17 cellular contexts compared by ENCODE assay signal in the genomic region with DNA sequence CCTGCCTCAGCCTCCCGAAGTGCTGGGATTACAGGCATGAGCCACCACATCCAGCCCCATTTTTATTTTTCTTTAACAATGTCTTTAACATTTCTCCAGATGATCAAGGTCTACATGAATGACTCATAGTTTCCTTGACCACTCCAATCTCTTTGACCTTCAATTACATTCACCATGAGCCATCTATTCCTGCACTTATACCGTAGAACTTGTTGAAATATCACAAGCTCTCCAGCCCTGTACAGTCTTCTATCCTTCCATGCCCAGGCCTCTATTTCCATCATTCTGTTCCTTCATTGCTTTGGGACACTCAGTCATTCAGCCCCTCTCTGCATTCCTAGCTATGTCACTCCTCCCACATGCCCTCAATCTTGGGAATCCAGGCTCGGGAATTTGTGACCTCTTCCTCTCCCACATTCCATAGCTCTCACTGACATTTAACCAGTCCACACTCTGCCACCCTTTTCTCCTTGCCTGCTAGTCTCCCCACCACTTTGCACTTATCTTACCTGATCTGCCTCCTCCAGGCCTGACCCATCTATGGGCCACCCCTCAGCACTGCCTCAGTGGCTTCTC.
A peak's percentile ranks its signal among the peaks of the same experiment; 100 is the strongest.
DNase-seq lines count a peak whose midpoint lies in the region; TF ChIP-seq lines count a peak whose summit lies in the region.
"Had no signal": no experiment of that assay in that cellular context is flagged by ENCODE, and none has a peak within 500 bp of the region (broad histone marks: within the 10 kb centered on the region; RNA-seq: fewer than 3 reads in every experiment).

No MANE protein-coding gene starts in this region.

- H3K4me1 ChIP-seq in esophagus muscularis mucosa, result no peaks in the 10 kb centered on the region
- peaks cover 2% of the 10 kb centered on the region for H3K4me1 ChIP-seq in mesendoderm (ENCODE audit: control insufficient read depth, low read depth, low read length)
- H3K4me1 ChIP-seq: left lung had no signal

- H3K27me3 ChIP-seq in esophagus muscularis mucosa, result no peaks in the 10 kb centered on the region
- no peaks in the 10 kb centered on the region for H3K27me3 ChIP-seq in mesendoderm (ENCODE audit: insufficient read depth, low read length, poor library complexity)
- H3K27me3 ChIP-seq: brain microvascular endothelial cell, left lung had no signal

- H3K56ac ChIP-seq in mesendoderm (ENCODE audit: low read length), result no peak overlapping the region

- peak; percentile 64 for DNase-seq in EH (ENCODE audit: low read depth)
- DNase-seq in NB4 (ENCODE audit: low read depth), result peak; percentile 13
- peak; percentile 75 for DNase-seq in esophagus muscularis mucosa (ENCODE audit: extremely low spot score)
- DNase-seq in mesendoderm, result peak; percentile 88
- no peak for DNase-seq in hypothalamus (lab: John Stamatoyannopoulos, UW)
- DNase-seq in SKM-1 treated with dmso at 0.1 percent for 144 hours (lab: John Stamatoyannopoulos, UW; ENCODE audit: unreplicated experiment), result no peak
- no peak for DNase-seq in KBM-7
- DNase-seq: activated naive CD4-positive, alpha-beta T cell treated with Interleukin-2 at 50 U/mL for 16 hours; activated T-cell treated with anti-CD3 and anti-CD28 coated beads for 4 hours; brain microvascular endothelial cell; dermis blood vessel endothelial cell; hippocampal formation; KG1; left lung; NCI-H1048; NCI-H2107; NCI-H748 treated with DMSO at 0.1 percent for 48 hours had no signal

- H3K27ac ChIP-seq in esophagus muscularis mucosa (replicated peaks in 1 of 4) (no peak overlapping the region), mesendoderm (ENCODE audit: low read depth, low read length) (no peak overlapping the region)
- H3K27ac ChIP-seq: brain microvascular endothelial cell, left lung had no signal

- 78% methylated on average over 3 of the region's 3 CpGs for WGBS in esophagus muscularis mucosa
- no CpG with 5 or more reads among the region's 3 CpGs for WGBS in mesendoderm (ENCODE audit: extremely low coverage, insufficient coverage, low lambda C conversion rate)

- H4K5ac ChIP-seq in mesendoderm (ENCODE audit: low read length), result no peak overlapping the region

- H3K4me3 ChIP-seq in NB4 (ENCODE audit: low read depth, low read length), result no peak overlapping the region
- H3K4me3 ChIP-seq in esophagus muscularis mucosa, result no peak overlapping the region
- no peak overlapping the region for H3K4me3 ChIP-seq in mesendoderm (ENCODE audit: low read length)
- H3K4me3 ChIP-seq: left lung had no signal

- H3K18ac ChIP-seq in mesendoderm (ENCODE audit: low read length), result no peak overlapping the region

- intact Hi-C loops in esophagus muscularis mucosa (cut with DNase I), result no loop called here

- no peak for TF ChIP-seq CTCF in NB4 (IDR thresholded peaks at IDR 0.05; ENCODE audit: low read depth, low read length)
- no peak for TF ChIP-seq CTCF in esophagus muscularis mucosa (IDR thresholded peaks at IDR 0.05)

- no peaks in the 10 kb centered on the region for H3K9me3 ChIP-seq in esophagus muscularis mucosa
- H3K9me3 ChIP-seq: left lung had no signal

- H3K4ac ChIP-seq in mesendoderm (ENCODE audit: low read depth, low read length), result no peak overlapping the region

- no peak overlapping the region for H2AK5ac ChIP-seq in mesendoderm (ENCODE audit: low read length)

- no peaks in the 10 kb centered on the region for H3K79me1 ChIP-seq in mesendoderm (ENCODE audit: low read length)

- H3K23ac ChIP-seq in mesendoderm (ENCODE audit: low read length), result no peak overlapping the region

- no peaks in the 10 kb centered on the region for H3K79me2 ChIP-seq in mesendoderm (ENCODE audit: control insufficient read depth, insufficient read depth, low read length)

- no peak overlapping the region for H3K9ac ChIP-seq in mesendoderm (ENCODE audit: low read length)

- no peak for TF ChIP-seq EP300 in esophagus muscularis mucosa (IDR thresholded peaks at IDR 0.05)

- H3K36me3 ChIP-seq in esophagus muscularis mucosa (no peaks in the 10 kb centered on the region), mesendoderm (ENCODE audit: control insufficient read depth, insufficient read depth, low read length) (no peaks in the 10 kb centered on the region)
- H3K36me3 ChIP-seq: brain microvascular endothelial cell, left lung had no signal

- H2BK15ac ChIP-seq in mesendoderm (replicated peaks; ENCODE audit: low read depth), result no peak overlapping the region

- no peak overlapping the region for H3K4me2 ChIP-seq in mesendoderm (ENCODE audit: low read length)

- H2BK120ac ChIP-seq in mesendoderm (ENCODE audit: low read depth, low read length), result no peak overlapping the region

- TF ChIP-seq POLR2A in NB4 (IDR thresholded peaks at IDR 0.05; ENCODE audit: extremely low read depth, insufficient read length) (no peak), esophagus muscularis mucosa (IDR thresholded peaks at IDR 0.05; ENCODE audit: low read depth) (no peak)

- in situ Hi-C loops in KBM-7 (cut with MboI; ENCODE audit: low pct_unique_long_range_greater_than_20kb, low sequenced_read_pairs), result no loop called here

- H4K8ac ChIP-seq in mesendoderm (ENCODE audit: low read depth, low read length), result no peak overlapping the region

- no peak overlapping the region for H2BK5ac ChIP-seq in mesendoderm (ENCODE audit: low read length)

Comparison
In these comparisons a context has a peak if more than half of its experiments do, and no peak if none do; other contexts are left out.
1. DNase-seq: peak in EH (single experiment), NB4 (single experiment), esophagus muscularis mucosa (single experiment) and mesendoderm (single experiment); none in hypothalamus (0 of 51), SKM-1 treated with dmso at 0.1 percent for 144 hours (single experiment) and KBM-7 (single experiment).